11 cellular contexts compared by ENCODE assay signal in the genomic region with DNA sequence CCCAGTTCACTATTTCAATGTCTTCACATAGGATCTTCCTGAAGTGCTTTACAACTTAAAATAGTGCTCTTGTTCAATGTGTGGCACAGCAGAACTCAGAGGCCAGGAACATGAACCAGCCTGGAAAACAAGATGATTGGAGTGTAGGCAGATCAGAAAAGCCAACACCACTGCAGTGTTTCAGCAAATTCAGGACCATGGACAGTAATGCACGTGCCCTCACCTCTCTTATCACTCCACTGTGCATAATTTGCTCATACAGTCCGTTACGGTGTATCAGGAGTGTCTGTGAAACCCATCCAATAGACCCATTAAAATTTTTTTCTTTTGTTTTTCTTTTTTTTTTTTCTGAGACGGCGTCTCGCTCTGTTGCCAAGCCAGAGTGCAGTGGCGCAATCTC. TPM values are rescaled to one million over a fixed set of nuclear protein-coding genes. Genes with fewer than 3 reads are reported as not detected.
DNase-seq lines count a peak whose midpoint lies in the region; ATAC-seq and TF ChIP-seq lines count a peak whose summit lies in the region.
"Had no signal": no experiment of that assay in that cellular context is flagged by ENCODE, and none has a peak within 500 bp of the region (broad histone marks: within the 10 kb centered on the region; RNA-seq: fewer than 3 reads in every experiment).

No MANE protein-coding gene starts in this region.

- no peak overlapping the region for H3K9ac ChIP-seq in neural progenitor cell

- H3K36me3 Mint-ChIP-seq in neural progenitor cell = peaks cover 3% of the 10 kb centered on the region
- H3K36me3 Mint-ChIP-seq: activated naive CD8-positive, alpha-beta T cell treated with anti-CD3 and anti-CD28 coated beads, Interleukin-2, amount 10 ng/mL, durations not matched to agents 7 days and 5 days; stimulated activated naive B cell treated with anti-CD40 and anti-IgM and Interleukin-4, amounts not matched to agents 10 μg/mL and 1 μg/mL and 100 μg/mL, for 72 hours had no signal

- no peak overlapping the region for H2AFZ ChIP-seq in neural progenitor cell (replicated peaks)

- no peak overlapping the region for H3K4me3 Mint-ChIP-seq in neural progenitor cell
- H3K4me3 Mint-ChIP-seq: activated naive CD8-positive, alpha-beta T cell treated with anti-CD3 and anti-CD28 coated beads, Interleukin-2, amount 10 ng/mL, durations not matched to agents 7 days and 5 days; stimulated activated naive B cell treated with anti-CD40 and anti-IgM and Interleukin-4, amounts not matched to agents 10 μg/mL and 1 μg/mL and 100 μg/mL, for 72 hours had no signal

- H3K36me3 ChIP-seq in neural progenitor cell = no peaks in the 10 kb centered on the region
- H3K36me3 ChIP-seq in body of pancreas (replicated peaks in 1 of 2; ENCODE audit: insufficient read depth in 1 of 2, low read depth in 2 of 2) = no peaks in the 10 kb centered on the region

- H3K9me3 ChIP-seq in neural progenitor cell (ENCODE audit: low read depth) = no peaks in the 10 kb centered on the region
- no peaks in the 10 kb centered on the region for H3K9me3 ChIP-seq in body of pancreas

- no peaks in the 10 kb centered on the region for H3K27me3 ChIP-seq in neural progenitor cell
- no peaks in the 10 kb centered on the region for H3K27me3 ChIP-seq in body of pancreas

- no peaks in the 10 kb centered on the region for H3K4me1 Mint-ChIP-seq in neural progenitor cell
- H3K4me1 Mint-ChIP-seq: activated naive CD8-positive, alpha-beta T cell treated with anti-CD3 and anti-CD28 coated beads, Interleukin-2, amount 10 ng/mL, durations not matched to agents 7 days and 5 days; stimulated activated naive B cell treated with anti-CD40 and anti-IgM and Interleukin-4, amounts not matched to agents 10 μg/mL and 1 μg/mL and 100 μg/mL, for 72 hours had no signal

- H4K20me1 ChIP-seq in neural progenitor cell (ENCODE audit: low read depth) = no peaks in the 10 kb centered on the region

- H3K79me2 ChIP-seq in neural progenitor cell (ENCODE audit: low read depth) = no peaks in the 10 kb centered on the region

- TF ChIP-seq CTCF in neural progenitor cell (IDR thresholded peaks at IDR 0.05) (no peak), body of pancreas (IDR thresholded peaks at IDR 0.05) (no peak)

- TF ChIP-seq POLR2A in body of pancreas (IDR thresholded peaks at IDR 0.05) = no peak

- peaks cover 12% of the 10 kb centered on the region for H3K9me3 Mint-ChIP-seq in neural progenitor cell

- H3K27me3 Mint-ChIP-seq in neural progenitor cell (ENCODE audit: insufficient read depth, low read depth) = no peaks in the 10 kb centered on the region

- DNase-seq in NCI-H226 = peak; percentile 13
- DNase-seq in dermis blood vessel endothelial cell = peak; percentile 64
- DNase-seq in neural progenitor cell (ENCODE audit: low spot score) = peak; percentile 74
- DNase-seq in body of pancreas = no peak
- DNase-seq: activated naive CD8-positive, alpha-beta T cell treated with anti-CD3 and anti-CD28 coated beads, Interleukin-2, amount 10 ng/mL, durations not matched to agents 7 days and 5 days; NCI-H187 treated with DMSO at 0.1 percent for 48 hours; stimulated activated naive B cell treated with anti-CD40 and anti-IgM and Interleukin-4, amounts not matched to agents 10 μg/mL and 1 μg/mL and 100 μg/mL, for 72 hours had no signal

- H3K27ac Mint-ChIP-seq in neural progenitor cell = no peak overlapping the region
- H3K27ac Mint-ChIP-seq: activated naive CD8-positive, alpha-beta T cell treated with anti-CD3 and anti-CD28 coated beads, Interleukin-2, amount 10 ng/mL, durations not matched to agents 7 days and 5 days; stimulated activated naive B cell treated with anti-CD40 and anti-IgM and Interleukin-4, amounts not matched to agents 10 μg/mL and 1 μg/mL and 100 μg/mL, for 72 hours had no signal

- intact Hi-C loops in body of pancreas (cut with DNase I) = no loop called here

- no peak overlapping the region for H3K27ac ChIP-seq in neural progenitor cell
- H3K27ac ChIP-seq in body of pancreas = no peak overlapping the region

- no peak overlapping the region for H3K4me3 ChIP-seq in neural progenitor cell
- no peak overlapping the region for H3K4me3 ChIP-seq in body of pancreas

- H3K4me1 ChIP-seq in neural progenitor cell (no peaks in the 10 kb centered on the region), body of pancreas (no peaks in the 10 kb centered on the region)

- WGBS in body of pancreas, 2 donors = 50 to 55% methylated on average over 7 of the region's 7 CpGs

- no peak overlapping the region for H3K4me2 ChIP-seq in neural progenitor cell

- H3F3A ChIP-seq in neural progenitor cell (ENCODE audit: low read depth) = no peaks in the 10 kb centered on the region

- ATAC-seq in GM19351 (IDR thresholded peaks at IDR 0.05; ENCODE audit: unreplicated experiment) = peak; percentile 53
- ATAC-seq in HG03442 (IDR thresholded peaks at IDR 0.05; ENCODE audit: unreplicated experiment) = no peak
- no peak for ATAC-seq in GM19455 (IDR thresholded peaks at IDR 0.05; ENCODE audit: unreplicated experiment)
- ATAC-seq in HG03159 (IDR thresholded peaks at IDR 0.05; ENCODE audit: unreplicated experiment) = no peak
- no peak for ATAC-seq in body of pancreas

RNA-seq across cellular contexts. Expression of gene HACE1, which starts 27.6 kb away (rescaled TPM):
- total RNA-seq in dermis blood vessel endothelial cell (19.8 and 23.3 TPM in 2 replicates), neural progenitor cell (ENCODE audit: low replicate concordance) (37.0 and 53.3 TPM in 2 replicates), body of pancreas (10 to 100 TPM; 13.5 to 16.6 TPM)

Comparison
In these comparisons a context has a peak if more than half of its experiments do, and no peak if none do; other contexts are left out.
1. DNase-seq: peak in NCI-H226 (single experiment), dermis blood vessel endothelial cell (single experiment) and neural progenitor cell (single experiment); none in body of pancreas (0 of 4).